Comparison of ENCODE assay signal across 9 cellular contexts in genomic region chr13:106499905-106500304, GRCh38. TPM values are rescaled to one million over a fixed set of nuclear protein-coding genes. Genes with fewer than 3 reads are reported as not detected.
DNase-seq lines count a peak whose midpoint lies in the region; ATAC-seq, FAIRE-seq and TF ChIP-seq lines count a peak whose summit lies in the region.
"Had no signal": no experiment of that assay in that cellular context is flagged by ENCODE, and none has a peak within 500 bp of the region (broad histone marks: within the 10 kb centered on the region; RNA-seq: fewer than 3 reads in every experiment).

No MANE protein-coding gene starts in this region.

- in situ Hi-C loops in G401 (cut with HindIII; ENCODE audit: low sequenced_read_pairs), result no loop called here

- no peaks in the 10 kb centered on the region for H3K9me3 ChIP-seq in DND-41 (ENCODE audit: insufficient read depth, low read length, severe bottlenecking)
- H3K9me3 ChIP-seq in MM.1S (replicated peaks; ENCODE audit: insufficient read depth, low read length), result no peaks in the 10 kb centered on the region

- peak overlapping the region; percentile 69 for H2AFZ ChIP-seq in DND-41 (ENCODE audit: low read depth, low read length)
- no peak overlapping the region for H2AFZ ChIP-seq in MM.1S (ENCODE audit: low read length)

- H3K9ac ChIP-seq in DND-41 (ENCODE audit: low read depth, low read length), result peak overlapping the region; percentile 15; the same call in 1 of the 2 replicates
- H3K9ac ChIP-seq in MM.1S (ENCODE audit: low read length), result no peak overlapping the region

- H3K79me2 ChIP-seq in DND-41 (ENCODE audit: insufficient read depth, low read length) (no peaks in the 10 kb centered on the region), MM.1S (ENCODE audit: low read length) (no peaks in the 10 kb centered on the region)

- H3K4me3 ChIP-seq in DND-41 (ENCODE audit: low read depth in 1 of 2, low read length in 2 of 2) (peak overlapping the region in 1 of 2 experiments; percentile 43; a peak in 1 of 4 replicates), MM.1S (ENCODE audit: low read length) (no peak overlapping the region)

- H4K20me1 ChIP-seq in DND-41 (ENCODE audit: insufficient read depth, low read length) (no peaks in the 10 kb centered on the region), MM.1S (ENCODE audit: insufficient read depth, low read length) (no peaks in the 10 kb centered on the region)

- peak overlapping the region; percentile 56 for H3K4me2 ChIP-seq in DND-41 (ENCODE audit: insufficient read depth, low read length)
- H3K4me2 ChIP-seq in MM.1S (ENCODE audit: low read depth, low read length), result no peak overlapping the region

- H3K9me3 Mint-ChIP-seq in effector memory CD8-positive, alpha-beta T cell, result no peaks in the 10 kb centered on the region
- H3K9me3 Mint-ChIP-seq: neural crest cell had no signal

- peaks cover 0 to 1% of the 10 kb centered on the region in 2 donors for H3K4me1 Mint-ChIP-seq in effector memory CD8-positive, alpha-beta T cell (ENCODE audit: low read depth in 2 of 2)

- ATAC-seq in DND-41 (ENCODE audit: insufficient read depth, low read depth) (peak; percentile 94), GM21737 (IDR thresholded peaks at IDR 0.05; ENCODE audit: unreplicated experiment) (peak; percentile 48)
- peak; percentile 45 for ATAC-seq in effector memory CD8-positive, alpha-beta T cell (replicated peaks)

- no peak for FAIRE-seq in RCC 7860 (lab: Jason Lieb, UNC)
- FAIRE-seq in frontal cortex (lab: Jason Lieb, UNC), result no peak

- H3K27ac Mint-ChIP-seq in effector memory CD8-positive, alpha-beta T cell, result no peak overlapping the region

- TF ChIP-seq CTCF in DND-41 (IDR thresholded peaks at IDR 0.05; ENCODE audit: borderline replicate concordance, extremely low read depth, low read length, poor library complexity, severe bottlenecking), result no peak
- no peak for TF ChIP-seq CTCF in MM.1S (IDR thresholded peaks at IDR 0.05; ENCODE audit: low read length)

- no peak overlapping the region for H3K4me3 Mint-ChIP-seq in effector memory CD8-positive, alpha-beta T cell
- H3K4me3 Mint-ChIP-seq: neural crest cell had no signal

- H3K36me3 ChIP-seq in DND-41 (ENCODE audit: insufficient read depth, low read length) (no peaks in the 10 kb centered on the region), MM.1S (replicated peaks; ENCODE audit: insufficient read depth, low read length) (no peaks in the 10 kb centered on the region)

- H3K27ac ChIP-seq in DND-41 (ENCODE audit: low read length) (peak overlapping the region; percentile 77), MM.1S (ENCODE audit: low read length) (no peak overlapping the region)

- H3K36me3 Mint-ChIP-seq in effector memory CD8-positive, alpha-beta T cell (ENCODE audit: insufficient read depth), result no peaks in the 10 kb centered on the region

- H3K27me3 ChIP-seq in DND-41 (ENCODE audit: insufficient read depth, low read length, poor library complexity) (no peaks in the 10 kb centered on the region), MM.1S (replicated peaks; ENCODE audit: insufficient read depth, low read length) (no peaks in the 10 kb centered on the region)

- H3K9me2 ChIP-seq in MM.1S (replicated peaks; ENCODE audit: insufficient read depth, low read length), result no peaks in the 10 kb centered on the region

- DNase-seq in DND-41 (peak; percentile 77), MM.1S (peak; percentile 21), RCC 7860 (ENCODE audit: low spot score) (no peak), SW480 (ENCODE audit: low spot score) (no peak), frontal cortex (ENCODE audit: low spot score in 2 of 2) (no peak), G401 (ENCODE audit: low spot score) (no peak)
- DNase-seq in effector memory CD8-positive, alpha-beta T cell, result no peak

- H3K4me1 ChIP-seq in DND-41 (ENCODE audit: insufficient read depth, low read length) (peaks cover 47% of the 10 kb centered on the region), MM.1S (ENCODE audit: low read length) (no peaks in the 10 kb centered on the region)

- no peaks in the 10 kb centered on the region for H3F3A ChIP-seq in MM.1S (ENCODE audit: insufficient read depth, low read length)

- peaks cover 55 to 61% of the 10 kb centered on the region in 2 donors for H3K27me3 Mint-ChIP-seq in effector memory CD8-positive, alpha-beta T cell

RNA-seq across cellular contexts. Expression of gene EFNB2, which starts 35.6 kb away (rescaled TPM):
- total RNA-seq in frontal cortex, result 73.4 TPM
- 0.74 and 2.7 TPM in 2 replicates for total RNA-seq in G401 (2014; rRNA removed; shearing (Covaris generic))

Comparison
In these comparisons a context has a peak if more than half of its experiments do, and no peak if none do; other contexts are left out.
1. DNase-seq: peak in DND-41 (single experiment) and MM.1S (single experiment); none in effector memory CD8-positive, alpha-beta T cell (0 of 3), RCC 7860 (single experiment), SW480 (single experiment), frontal cortex (0 of 2) and G401 (single experiment).
2. RNA of gene EFNB2, which starts 35.6 kb away (total RNA-seq): 73.4 TPM in frontal cortex (single experiment); 0.74 to 2.7 TPM in G401; every median in the first group is over 10 times any median in the second.
3. Peak in every context shown above with its lines, with median percentiles within 50 percentile points of each other: ATAC-seq.